In the genomic region with DNA sequence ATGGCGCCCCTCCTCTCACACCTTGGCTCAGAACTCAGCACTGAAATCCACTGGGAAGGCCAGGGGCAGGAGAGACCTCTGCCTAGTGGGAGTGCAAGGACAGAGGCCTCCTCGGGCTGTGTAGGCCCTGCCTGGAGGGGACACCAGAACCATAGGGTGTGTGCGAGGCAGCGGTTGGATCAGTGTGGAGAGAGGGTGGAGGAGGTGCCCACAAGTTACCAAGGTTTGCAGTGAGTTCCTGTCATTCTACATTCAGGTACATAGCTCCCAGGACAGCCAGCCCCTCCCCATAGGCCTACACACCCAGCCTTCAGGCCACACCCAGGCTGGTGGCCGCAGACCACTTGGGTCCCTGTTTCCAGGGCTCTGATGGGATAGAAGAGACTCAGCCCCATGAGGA, we compare ENCODE assay signal across 11 cellular contexts. TPM values are rescaled to one million over a fixed set of nuclear protein-coding genes. Genes with fewer than 3 reads are reported as not detected.
DNase-seq lines count a peak whose midpoint lies in the region; ATAC-seq, FAIRE-seq and TF ChIP-seq lines count a peak whose summit lies in the region.
"Had no signal": no experiment of that assay in that cellular context is flagged by ENCODE, and none has a peak within 500 bp of the region (broad histone marks: within the 10 kb centered on the region; RNA-seq: fewer than 3 reads in every experiment).

No MANE protein-coding gene starts in this region.

- H2BK20ac ChIP-seq in H9 (ENCODE audit: low read depth, low read length, poor library complexity, severe bottlenecking) = no peak overlapping the region

- H3K36me3 ChIP-seq in heart left ventricle (no peaks in the 10 kb centered on the region), pancreas (no peaks in the 10 kb centered on the region)

- POLR2A ChIA-PET in A549 (lab: Yijun Ruan, JAX) = no interaction called here

- H2BK5ac ChIP-seq in H9 (ENCODE audit: insufficient read length, low read length) = no peak overlapping the region

- H3K4me1 ChIP-seq in A549 (peaks cover 19% of the 10 kb centered on the region), heart left ventricle (peaks cover 9 to 46% (median 32%) of the 10 kb centered on the region in 12 donors), pancreas (peaks cover 14 to 17% (median 16%) of the 10 kb centered on the region in 3 donors), H9 (ENCODE audit: insufficient read depth, low read length) (no peaks in the 10 kb centered on the region)

- H3K27me3 Mint-ChIP-seq in H9 (ENCODE audit: low read depth) = peaks cover 15% of the 10 kb centered on the region

- no peak overlapping the region for H3K23ac ChIP-seq in H9 (ENCODE audit: insufficient read length, low read depth, low read length)

- WGBS in A549 (ENCODE audit: missing lambda C conversion rate) = 70% methylated on average over 2 of the region's 5 CpGs
- 73 to 85% (median 74%) methylated on average over 5 of the region's 5 CpGs for WGBS in heart left ventricle, 4 donors
- WGBS in pancreas, 2 donors = 66 to 82% methylated on average over 5 of the region's 5 CpGs
- no CpG with 5 or more reads among the region's 5 CpGs for whole genome bisulfite sequencing in H9 (ENCODE audit: extremely low coverage, insufficient read length, low lambda C conversion rate)

- no peaks in the 10 kb centered on the region for H3K9me3 ChIP-seq in A549
- H3K9me3 ChIP-seq in heart left ventricle = no peaks in the 10 kb centered on the region
- no peaks in the 10 kb centered on the region for H3K9me3 ChIP-seq in pancreas
- H3K9me3 ChIP-seq in H9 (ENCODE audit: control insufficient read depth, low read depth, low read length) = no peaks in the 10 kb centered on the region

- H3K27me3 ChIP-seq in heart left ventricle = no peaks in the 10 kb centered on the region
- H3K27me3 ChIP-seq in pancreas = no peaks in the 10 kb centered on the region
- no peaks in the 10 kb centered on the region for H3K27me3 ChIP-seq in H9 (ENCODE audit: insufficient read depth, low read length)

- H3K4me1 Mint-ChIP-seq in H9 = no peaks in the 10 kb centered on the region

- H3K23me2 ChIP-seq in H9 (ENCODE audit: insufficient read length, low read depth, low read length, poor library complexity, severe bottlenecking) = no peaks in the 10 kb centered on the region

- H3K79me1 ChIP-seq in H9 (ENCODE audit: insufficient read depth, low read depth, low read length, poor library complexity, severe bottlenecking) = no peaks in the 10 kb centered on the region

- H3K56ac ChIP-seq in H9 (ENCODE audit: insufficient read length, low read depth, low read length) = no peak overlapping the region

- H3K4me2 ChIP-seq in A549 = peak overlapping the region; percentile 51
- no peak overlapping the region for H3K4me2 ChIP-seq in H9 (ENCODE audit: insufficient read depth, insufficient read length, low read length)

- H2AK5ac ChIP-seq in H9 (ENCODE audit: insufficient read length, low read length) = no peak overlapping the region

- H3K4me3 Mint-ChIP-seq in H9 = no peak overlapping the region

- no peak for DNase-seq in A549 (ENCODE audit: low read depth in 1 of 2, low spot score in 1 of 2)
- peak; percentile 31 for DNase-seq in SW480 (ENCODE audit: low spot score)
- DNase-seq in heart left ventricle = no peak
- DNase-seq in pancreas = peak in 3 of 6 donors; percentile 12 to 56 (median 50)
- no peak for DNase-seq in NCI-H524 treated with DMSO at 0.1 percent for 48 hours (lab: John Stamatoyannopoulos, UW)
- no peak for DNase-seq in H9
- no peak for DNase-seq in NCI-H1092 treated with DMSO at 0.1 percent for 48 hours (lab: John Stamatoyannopoulos, UW)
- DNase-seq in NCI-H2029 treated with DMSO at 0.1 percent for 48 hours (lab: John Stamatoyannopoulos, UW) = no peak

- no peak overlapping the region for H3T11ph ChIP-seq in H9 (ENCODE audit: low read length)

- H2BK15ac ChIP-seq in H9 (ENCODE audit: low read depth, low read length) = no peak overlapping the region

- H3K27ac Mint-ChIP-seq in H9 = no peak overlapping the region
- H3K27ac Mint-ChIP-seq: activated T-helper 2 cell treated with anti-CD3 and anti-CD28 coated beads, Interferon-gamma antibody, Interleukin-2, Interleukin-4, amounts not matched to agents 10 μg/mL and 5 μg/mL and 100 μg/mL, durations not matched to agents 14 hours and 24 hours and 36 hours had no signal

- no peak overlapping the region for H4K8ac ChIP-seq in H9 (replicated peaks; ENCODE audit: insufficient read length, low read depth, low read length)

- no peak overlapping the region for H2AFZ ChIP-seq in H9 (ENCODE audit: low read length)

- ATAC-seq in A549 = peak; percentile 9 to 32; a peak in 4 of 6 replicates
- peak in 1 of 4 donors; percentile 2 for ATAC-seq in heart left ventricle
- ATAC-seq in pancreas = peak; percentile 22 to 32 (median 28)

- CTCF ChIA-PET in A549 (lab: Yijun Ruan, JAX) = interaction anchor here (1.8 kb wide), 2 partner anchors 12 to 24 kb away, joined by 5 to 6 read pairs; no protein-coding TSS in a partner anchor

- H3K4me3 ChIP-seq in A549 = no peak overlapping the region
- no peak overlapping the region for H3K4me3 ChIP-seq in heart left ventricle
- H3K4me3 ChIP-seq in pancreas = no peak overlapping the region

- TF ChIP-seq POLR2A in A549 (IDR thresholded peaks at IDR 0.05; ENCODE audit: low read length) = no peak
- no peak for TF ChIP-seq POLR2A in heart left ventricle (IDR thresholded peaks at IDR 0.05)

- no peak overlapping the region for H3K18ac ChIP-seq in H9 (ENCODE audit: insufficient read length, low read depth, low read length)

- no peak overlapping the region for H3K4ac ChIP-seq in H9 (ENCODE audit: low read depth, low read length)

- no peak overlapping the region for H3K9ac ChIP-seq in H9 (ENCODE audit: extremely low read depth, insufficient read length, low read length)

- no peak for FAIRE-seq in A549 (lab: Jason Lieb, UNC)
- no peak for FAIRE-seq in pancreas (lab: Jason Lieb, UNC)
- FAIRE-seq: GM19239 had no signal

- H3K27ac ChIP-seq in A549 (peak overlapping the region; percentile 73 to 89), heart left ventricle (peak overlapping the region in 11 of 12 donors; percentile 73 to 90 (median 85)), pancreas (peak overlapping the region; percentile 64 to 83 (median 76)), H9 (ENCODE audit: insufficient read length, low read depth, low read length) (no peak overlapping the region)
- H3K27ac ChIP-seq: HL-60 had no signal

- no peak for TF ChIP-seq EP300 in A549 (IDR thresholded peaks at IDR 0.05)

- H3K14ac ChIP-seq in H9 (ENCODE audit: insufficient read depth, low read length) = no peak overlapping the region

- TF ChIP-seq CTCF in A549 (IDR thresholded peaks at IDR 0.05) = no peak
- no peak for TF ChIP-seq CTCF in heart left ventricle (IDR thresholded peaks at IDR 0.05)
- TF ChIP-seq CTCF in pancreas (IDR thresholded peaks at IDR 0.05) = no peak
- TF ChIP-seq CTCF in H9 (conservative IDR thresholded peaks at IDR 0.05) = no peak

- no peak overlapping the region for H4K5ac ChIP-seq in H9 (ENCODE audit: insufficient read length, low read depth, low read length)

- H4K20me1 ChIP-seq in H9 (ENCODE audit: control insufficient read depth, insufficient read depth, insufficient read length) = no peaks in the 10 kb centered on the region

- intact Hi-C loops in heart left ventricle (cut with DNase I) (loop anchor here in 1 of 10 donors (2.0 kb wide), 1 partner anchor 19 kb away; the partner anchor contains the start of gene SPON2), pancreas (cut with DNase I) (no loop called here)

- peaks cover 0 to 6% of the 10 kb centered on the region in 2 experiments; a peak in 3 of 5 replicates for H3K9me3 Mint-ChIP-seq in H9
- H3K9me3 Mint-ChIP-seq: activated T-helper 2 cell treated with anti-CD3 and anti-CD28 coated beads, Interferon-gamma antibody, Interleukin-2, Interleukin-4, amounts not matched to agents 10 μg/mL and 5 μg/mL and 100 μg/mL, durations not matched to agents 14 hours and 24 hours and 36 hours had no signal

- H2BK120ac ChIP-seq in H9 (ENCODE audit: low read depth, low read length, poor library complexity, severe bottlenecking) = no peak overlapping the region

- no peak overlapping the region for H2BK12ac ChIP-seq in H9 (ENCODE audit: insufficient read length, low read depth, low read length)

- H3K79me2 ChIP-seq in H9 (ENCODE audit: insufficient read depth, low read length) = no peaks in the 10 kb centered on the region

- no peak overlapping the region for H4K91ac ChIP-seq in H9 (ENCODE audit: insufficient read length, low read depth, low read length)

- no peaks in the 10 kb centered on the region; a peak in 1 of 7 replicates for H3K36me3 Mint-ChIP-seq in H9 (ENCODE audit: insufficient read depth in 1 of 3, low read depth in 3 of 3)

- no peak for TF ChIP-seq RAD21 in A549 (conservative IDR thresholded peaks at IDR 0.05 in 1 of 2, IDR thresholded peaks at IDR 0.05 in 1 of 2)

TF ChIP-seq in A549, 52 proteins besides CTCF, POLR2A, EP300 and RAD21:
- TF ChIP-seq HDAC2 (IDR thresholded peaks at IDR 0.05) = no peak

RNA-seq across cellular contexts. Expression of gene SPON2, which starts 19.2 kb away (rescaled TPM):
- polyA plus RNA-seq in A549 (2011; rRNA removed) = 0.12 and 0.24 TPM in 2 replicates
- polyA plus RNA-seq in A549 (2012; cell fraction: cytosol; rRNA removed) = 0.04 and 0.10 TPM in 2 replicates
- polyA plus RNA-seq in A549 (2012; cell fraction: nucleus; rRNA removed) = 0.60 and 0.73 TPM in 2 replicates
- polyA plus RNA-seq in A549 (2017; fragmentation: RNase III; extraction: RNeasy Plus Mini Kit Qiagen cat#74134 plus additional on column Dnase treatment) = 0.07 to 0.54 TPM (median 0.15 TPM) in 3 replicates
- polyA minus RNA-seq in A549 (2011; rRNA and poly(A)+ RNA removed) = 0.29 and 0.63 TPM in 2 replicates
- 10 to 100 TPM in 7 of 9 donors, 1 to 10 TPM in 2; 8.8 to 36.3 (median 13.7) TPM for total RNA-seq in heart left ventricle
- polyA plus RNA-seq in heart left ventricle = 10 to 100 TPM in 1 of 2 donors, 1 to 10 TPM in 1; 7.8 to 31.2 TPM
- 10 to 100 TPM in 3 of 6 donors, 1 to 10 TPM in 3; 3.1 to 45.2 (median 8.5) TPM for total RNA-seq in pancreas
- 10 to 100 TPM; 10.1 to 13.0 TPM for polyA plus RNA-seq in pancreas
- total RNA-seq in H9 (2021) = 1.7 and 2.3 TPM in 2 replicates

RNA-seq across cellular contexts. Expression of gene CTBP1, which starts 57.3 kb away (rescaled TPM):
- polyA plus RNA-seq in A549 (2011; rRNA removed) = 39.3 and 43.1 TPM in 2 replicates
- polyA plus RNA-seq in A549 (2012; cell fraction: cytosol; rRNA removed) = 193 and 300 TPM in 2 replicates
- 430 and 585 TPM in 2 replicates for polyA plus RNA-seq in A549 (2012; cell fraction: nucleus; rRNA removed)
- polyA plus RNA-seq in A549 (2017; fragmentation: RNase III; extraction: RNeasy Plus Mini Kit Qiagen cat#74134 plus additional on column Dnase treatment) = 85.3 to 94.1 TPM (median 93.1 TPM) in 3 replicates
- 64.1 and 89.8 TPM in 2 replicates for polyA minus RNA-seq in A549 (2011; rRNA and poly(A)+ RNA removed)
- total RNA-seq in heart left ventricle = 100 to 1,000 TPM; 105 to 165 (median 128) TPM
- polyA plus RNA-seq in heart left ventricle = 100 to 1,000 TPM in 1 of 2 donors, 10 to 100 TPM in 1; 92.0 to 148 TPM
- 100 to 1,000 TPM in 4 of 6 donors, 10 to 100 TPM in 2; 91.5 to 131 (median 108) TPM for total RNA-seq in pancreas
- polyA plus RNA-seq in pancreas = 100 to 1,000 TPM; 129 to 131 TPM
- total RNA-seq in H9 (2021) = 128 and 136 TPM in 2 replicates
